In the genomic region with DNA sequence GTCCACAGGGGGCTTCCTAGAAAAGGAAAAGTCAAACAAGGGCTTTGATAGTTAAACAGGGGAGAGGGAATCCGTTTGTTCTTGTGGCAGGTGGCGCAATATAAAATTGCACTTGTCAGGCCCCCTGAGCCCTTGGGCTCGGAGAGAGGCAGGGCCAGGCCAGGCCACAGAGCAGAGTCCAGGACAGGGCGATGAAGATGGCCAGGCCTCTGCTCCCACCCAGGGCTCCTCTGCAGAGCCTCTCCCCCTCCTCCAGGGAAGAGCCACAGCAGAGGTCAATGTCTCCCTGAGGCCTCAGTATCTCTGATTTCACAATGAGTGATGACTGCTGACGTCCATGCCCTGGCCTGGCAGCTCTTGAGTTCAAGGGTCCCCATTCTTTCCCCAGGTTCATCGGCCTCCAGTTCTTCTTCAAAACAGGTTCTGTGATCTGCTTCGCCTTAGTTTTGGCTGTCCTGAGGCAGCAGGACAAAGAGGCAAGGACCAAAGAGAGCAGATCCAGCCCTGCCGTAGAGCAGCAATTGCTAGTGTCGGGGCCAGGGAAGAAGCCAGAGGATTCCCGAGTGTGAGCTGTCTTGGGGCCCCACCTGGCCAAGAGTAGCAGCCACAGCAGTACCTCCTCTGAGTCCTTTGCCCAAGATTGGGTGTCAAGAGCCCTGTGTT, we compare ENCODE assay signal across 12 cellular contexts. TPM values are rescaled to one million over a fixed set of nuclear protein-coding genes. Genes with fewer than 3 reads are reported as not detected.
DNase-seq lines count a peak whose midpoint lies in the region; ATAC-seq and TF ChIP-seq lines count a peak whose summit lies in the region.
"Had no signal": no experiment of that assay in that cellular context is flagged by ENCODE, and none has a peak within 500 bp of the region (broad histone marks: within the 10 kb centered on the region; RNA-seq: fewer than 3 reads in every experiment).

No MANE protein-coding gene starts in this region.

- ATAC-seq in left lobe of liver (peak; percentile 74), sciatic nerve (peak; percentile 48), GM18511 (IDR thresholded peaks at IDR 0.05; ENCODE audit: unreplicated experiment) (no peak)

- TF ChIP-seq CTCF in Peyer's patch (IDR thresholded peaks at IDR 0.05): no peak

- H3K36me3 ChIP-seq in Peyer's patch: peaks cover 0 to 16% (median 0%) of the 10 kb centered on the region in 3 donors
- H3K36me3 ChIP-seq: BLaER1 had no signal

- no peaks in the 10 kb centered on the region for H3K27me3 ChIP-seq in Peyer's patch
- H3K27me3 ChIP-seq: BLaER1 had no signal

- DNase-seq in DMS53 (lab: John Stamatoyannopoulos, UW) (peak; percentile 45), DMS53 treated with DMSO at 0.1 percent for 48 hours (lab: John Stamatoyannopoulos, UW; ENCODE audit: unreplicated experiment) (no peak), HuH-7 (ENCODE audit: low spot score) (peak; percentile 37), left lobe of liver (ENCODE audit: low spot score) (peak; percentile 93), sciatic nerve (ENCODE audit: low spot score) (no peak), UCSD-AML1 (lab: John Stamatoyannopoulos, UW; ENCODE audit: unreplicated experiment) (no peak), Peyer's patch (no peak)
- DNase-seq: GOT3 had no signal

- no peaks in the 10 kb centered on the region for H3K9me3 ChIP-seq in Peyer's patch
- H3K9me3 ChIP-seq: BLaER1 had no signal

- intact Hi-C loops in sciatic nerve (cut with DNase I): no loop called here

- peak overlapping the region in 2 of 4 donors; percentile 39 to 53 for H3K27ac ChIP-seq in Peyer's patch
- H3K27ac ChIP-seq: 22Rv1, BLaER1 had no signal

- H3K4me1 ChIP-seq in Peyer's patch: peaks cover 0 to 5% (median 0%) of the 10 kb centered on the region in 4 donors

- no peak for TF ChIP-seq POLR2A in Peyer's patch (IDR thresholded peaks at IDR 0.05)

- no peak overlapping the region for H3K4me3 ChIP-seq in Peyer's patch
- H3K4me3 ChIP-seq: BLaER1 had no signal

RNA-seq across cellular contexts. Expression of gene TPBGL, which starts 36.4 kb away (rescaled TPM):
- not detected for total RNA-seq in left lobe of liver
- total RNA-seq in sciatic nerve: 0.31 TPM
- under 1 TPM in 1 of 4 donors, not detected in 3; 0.35 TPM for total RNA-seq in Peyer's patch
- total RNA-seq: M059J had no signal

RNA-seq across cellular contexts. Expression of gene SLCO2B1, which starts 53.2 kb away (rescaled TPM):
- total RNA-seq in left lobe of liver (327 TPM), sciatic nerve (81.1 TPM), Peyer's patch (100 to 1,000 TPM in 3 of 4 donors, 10 to 100 TPM in 1; 44.6 to 297 (median 208) TPM)

Comparison
In these comparisons a context has a peak if more than half of its experiments do, and no peak if none do; other contexts are left out.
1. DNase-seq: peak in DMS53 (single experiment), HuH-7 (single experiment) and left lobe of liver (single experiment); none in DMS53 treated with DMSO at 0.1 percent for 48 hours (single experiment), sciatic nerve (single experiment), UCSD-AML1 (single experiment) and Peyer's patch (0 of 3).